In the genomic region with DNA sequence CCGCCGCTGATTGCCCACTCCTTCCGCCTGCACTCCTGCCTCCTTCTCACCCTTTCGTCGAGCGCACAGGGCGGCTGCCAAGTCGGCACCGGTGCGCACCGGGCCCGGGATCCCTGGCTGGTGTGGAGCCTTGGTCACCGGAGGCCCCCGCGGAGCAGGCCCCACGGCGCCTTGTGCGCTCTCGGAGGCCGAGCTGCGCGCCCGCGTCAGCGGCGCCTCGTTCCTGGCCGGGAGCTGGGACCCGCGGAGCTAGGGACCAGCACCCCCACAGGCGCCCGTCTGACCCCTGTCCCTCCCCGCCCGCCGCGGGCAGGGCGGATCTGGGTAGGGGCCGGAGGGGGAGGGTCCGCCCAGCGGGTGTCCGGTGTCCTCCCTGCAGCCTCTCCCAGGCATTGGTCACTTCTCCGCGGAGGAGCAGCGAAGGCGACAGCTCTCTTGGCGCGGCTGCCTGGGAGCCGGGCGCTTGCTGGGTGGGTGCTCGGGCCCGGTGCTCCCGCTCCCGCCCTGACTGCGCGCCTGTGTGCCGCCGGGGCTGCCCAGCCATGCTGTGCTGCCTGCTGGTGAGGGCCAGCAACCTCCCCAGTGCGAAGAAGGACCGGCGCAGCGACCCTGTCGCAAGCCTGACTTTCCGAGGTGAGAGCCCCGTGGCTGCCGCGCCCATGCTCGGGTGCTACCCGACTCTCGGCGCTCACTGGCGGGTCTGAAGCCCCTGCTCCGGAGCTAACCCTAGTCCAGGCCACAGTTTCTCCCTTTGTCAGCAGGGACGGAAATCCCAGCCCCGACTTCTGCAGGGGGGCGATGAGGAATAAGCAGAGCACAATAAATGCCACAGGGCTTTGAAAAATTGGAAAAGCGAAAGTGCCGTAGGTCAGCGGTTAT, we compare ENCODE assay signal across 1 cellular context.
TF ChIP-seq lines count a peak whose summit lies in the region.

No MANE protein-coding gene starts in this region.

TF ChIP-seq in HepG2, 621 proteins besides CTCF, POLR2A, EP300 and RAD21 (continued from another document and continues in another):
- 0 out of 2 replicates have a peak, but pooled peaks have one; percentile 38 for TF ChIP-seq ZNF891 (CRISPR knock-in tag; IDR thresholded peaks at IDR 0.05)
- 0 out of 2 replicates have a peak, but pooled peaks have one; percentile 14 for TF ChIP-seq ERF (CRISPR knock-in tag; IDR thresholded peaks at IDR 0.05)
- no peak for TF ChIP-seq RFXANK (CRISPR knock-in tag; IDR thresholded peaks at IDR 0.05)
- TF ChIP-seq GABPB1 (CRISPR knock-in tag; IDR thresholded peaks at IDR 0.05): peak; percentile 36; the same call in 1 of the 2 replicates
- TF ChIP-seq ZNF260 (CRISPR knock-in tag; IDR thresholded peaks at IDR 0.05; ENCODE audit: borderline replicate concordance, low read depth): no peak
- no peak for TF ChIP-seq ZNF224 (CRISPR knock-in tag; IDR thresholded peaks at IDR 0.05)
- TF ChIP-seq GTF2F1 (IDR thresholded peaks at IDR 0.05; ENCODE audit: low read length): no peak
- TF ChIP-seq ZNF230 (CRISPR knock-in tag; IDR thresholded peaks at IDR 0.05): no peak
- no peak for TF ChIP-seq ZBTB7A (CRISPR knock-in tag; IDR thresholded peaks at IDR 0.05)
- no peak for TF ChIP-seq NR1H2 (CRISPR knock-in tag; IDR thresholded peaks at IDR 0.05; ENCODE audit: borderline replicate concordance, low read depth)
- no peak; the same call in 1 of the 2 replicates for TF ChIP-seq ZSCAN20 (CRISPR knock-in tag; IDR thresholded peaks at IDR 0.05; ENCODE audit: borderline replicate concordance)
- no peak for TF ChIP-seq SP4 (CRISPR knock-in tag; IDR thresholded peaks at IDR 0.05)
- TF ChIP-seq ZNF17 (CRISPR knock-in tag; IDR thresholded peaks at IDR 0.05): no peak
- no peak for TF ChIP-seq ZNF557 (CRISPR knock-in tag; IDR thresholded peaks at IDR 0.05)
- TF ChIP-seq ZNF569 (CRISPR knock-in tag; IDR thresholded peaks at IDR 0.05; ENCODE audit: borderline replicate concordance): no peak
- peak; percentile 38; the same call in 1 of the 2 replicates for TF ChIP-seq RXRA (CRISPR knock-in tag; IDR thresholded peaks at IDR 0.05)
- TF ChIP-seq, protein P1, sequence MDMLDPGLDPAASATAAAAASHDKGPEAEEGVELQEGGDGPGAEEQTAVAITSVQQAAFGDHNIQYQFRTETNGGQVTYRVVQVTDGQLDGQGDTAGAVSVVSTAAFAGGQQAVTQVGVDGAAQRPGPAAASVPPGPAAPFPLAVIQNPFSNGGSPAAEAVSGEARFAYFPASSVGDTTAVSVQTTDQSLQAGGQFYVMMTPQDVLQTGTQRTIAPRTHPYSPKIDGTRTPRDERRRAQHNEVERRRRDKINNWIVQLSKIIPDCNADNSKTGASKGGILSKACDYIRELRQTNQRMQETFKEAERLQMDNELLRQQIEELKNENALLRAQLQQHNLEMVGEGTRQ (IDR thresholded peaks at IDR 0.05; ENCODE audit: low read depth, low read length): no peak
- TF ChIP-seq, protein P1 (CRISPR knock-in tag; IDR thresholded peaks at IDR 0.05; ENCODE audit: borderline replicate concordance): no peak
- no peak for TF ChIP-seq EEA1 (CRISPR knock-in tag; IDR thresholded peaks at IDR 0.05; ENCODE audit: borderline replicate concordance)
- no peak for TF ChIP-seq ZNF660 (CRISPR knock-in tag; IDR thresholded peaks at IDR 0.05; ENCODE audit: borderline replicate concordance, low read depth)
- no peak for TF ChIP-seq MEF2D (CRISPR knock-in tag; IDR thresholded peaks at IDR 0.05)
- TF ChIP-seq, protein P2, sequence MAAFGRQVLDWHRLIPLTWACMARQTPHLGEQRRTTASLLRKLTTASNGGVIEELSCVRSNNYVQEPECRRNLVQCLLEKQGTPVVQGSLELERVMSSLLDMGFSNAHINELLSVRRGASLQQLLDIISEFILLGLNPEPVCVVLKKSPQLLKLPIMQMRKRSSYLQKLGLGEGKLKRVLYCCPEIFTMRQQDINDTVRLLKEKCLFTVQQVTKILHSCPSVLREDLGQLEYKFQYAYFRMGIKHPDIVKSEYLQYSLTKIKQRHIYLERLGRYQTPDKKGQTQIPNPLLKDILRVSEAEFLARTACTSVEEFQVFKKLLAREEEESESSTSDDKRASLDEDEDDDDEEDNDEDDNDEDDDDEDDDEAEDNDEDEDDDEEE (CRISPR knock-in tag; IDR thresholded peaks at IDR 0.05): 0 out of 2 replicates have a peak, but pooled peaks have one; percentile 3
- no peak for TF ChIP-seq ZFYVE20 (CRISPR knock-in tag; IDR thresholded peaks at IDR 0.05; ENCODE audit: borderline replicate concordance, low read depth)
- TF ChIP-seq RXRB (CRISPR knock-in tag; IDR thresholded peaks at IDR 0.05; ENCODE audit: borderline replicate concordance): no peak
- TF ChIP-seq, protein P3, sequence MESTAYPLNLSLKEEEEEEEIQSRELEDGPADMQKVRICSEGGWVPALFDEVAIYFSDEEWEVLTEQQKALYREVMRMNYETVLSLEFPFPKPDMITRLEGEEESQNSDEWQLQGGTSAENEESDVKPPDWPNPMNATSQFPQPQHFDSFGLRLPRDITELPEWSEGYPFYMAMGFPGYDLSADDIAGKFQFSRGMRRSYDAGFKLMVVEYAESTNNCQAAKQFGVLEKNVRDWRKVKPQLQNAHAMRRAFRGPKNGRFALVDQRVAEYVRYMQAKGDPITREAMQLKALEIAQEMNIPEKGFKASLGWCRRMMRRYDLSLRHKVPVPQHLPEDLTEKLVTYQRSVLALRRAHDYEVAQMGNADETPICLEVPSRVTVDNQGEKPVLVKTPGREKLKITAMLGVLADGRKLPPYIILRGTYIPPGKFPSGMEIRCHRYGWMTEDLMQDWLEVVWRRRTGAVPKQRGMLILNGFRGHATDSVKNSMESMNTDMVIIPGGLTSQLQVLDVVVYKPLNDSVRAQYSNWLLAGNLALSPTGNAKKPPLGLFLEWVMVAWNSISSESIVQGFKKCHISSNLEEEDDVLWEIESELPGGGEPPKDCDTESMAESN (CRISPR knock-in tag; conservative IDR thresholded peaks at IDR 0.05): no peak
- TF ChIP-seq PRMT3 (CRISPR knock-in tag; IDR thresholded peaks at IDR 0.05; ENCODE audit: borderline replicate concordance, low read depth): no peak
- TF ChIP-seq, protein P4, sequence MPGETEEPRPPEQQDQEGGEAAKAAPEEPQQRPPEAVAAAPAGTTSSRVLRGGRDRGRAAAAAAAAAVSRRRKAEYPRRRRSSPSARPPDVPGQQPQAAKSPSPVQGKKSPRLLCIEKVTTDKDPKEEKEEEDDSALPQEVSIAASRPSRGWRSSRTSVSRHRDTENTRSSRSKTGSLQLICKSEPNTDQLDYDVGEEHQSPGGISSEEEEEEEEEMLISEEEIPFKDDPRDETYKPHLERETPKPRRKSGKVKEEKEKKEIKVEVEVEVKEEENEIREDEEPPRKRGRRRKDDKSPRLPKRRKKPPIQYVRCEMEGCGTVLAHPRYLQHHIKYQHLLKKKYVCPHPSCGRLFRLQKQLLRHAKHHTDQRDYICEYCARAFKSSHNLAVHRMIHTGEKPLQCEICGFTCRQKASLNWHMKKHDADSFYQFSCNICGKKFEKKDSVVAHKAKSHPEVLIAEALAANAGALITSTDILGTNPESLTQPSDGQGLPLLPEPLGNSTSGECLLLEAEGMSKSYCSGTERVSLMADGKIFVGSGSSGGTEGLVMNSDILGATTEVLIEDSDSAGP (CRISPR knock-in tag; IDR thresholded peaks at IDR 0.05; ENCODE audit: borderline replicate concordance): 0 out of 2 replicates have a peak, but pooled peaks have one; percentile 35
- TF ChIP-seq, protein P5, sequence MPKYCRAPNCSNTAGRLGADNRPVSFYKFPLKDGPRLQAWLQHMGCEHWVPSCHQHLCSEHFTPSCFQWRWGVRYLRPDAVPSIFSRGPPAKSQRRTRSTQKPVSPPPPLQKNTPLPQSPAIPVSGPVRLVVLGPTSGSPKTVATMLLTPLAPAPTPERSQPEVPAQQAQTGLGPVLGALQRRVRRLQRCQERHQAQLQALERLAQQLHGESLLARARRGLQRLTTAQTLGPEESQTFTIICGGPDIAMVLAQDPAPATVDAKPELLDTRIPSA (CRISPR knock-in tag; IDR thresholded peaks at IDR 0.05; ENCODE audit: borderline replicate concordance): no peak
- TF ChIP-seq, protein P6, sequence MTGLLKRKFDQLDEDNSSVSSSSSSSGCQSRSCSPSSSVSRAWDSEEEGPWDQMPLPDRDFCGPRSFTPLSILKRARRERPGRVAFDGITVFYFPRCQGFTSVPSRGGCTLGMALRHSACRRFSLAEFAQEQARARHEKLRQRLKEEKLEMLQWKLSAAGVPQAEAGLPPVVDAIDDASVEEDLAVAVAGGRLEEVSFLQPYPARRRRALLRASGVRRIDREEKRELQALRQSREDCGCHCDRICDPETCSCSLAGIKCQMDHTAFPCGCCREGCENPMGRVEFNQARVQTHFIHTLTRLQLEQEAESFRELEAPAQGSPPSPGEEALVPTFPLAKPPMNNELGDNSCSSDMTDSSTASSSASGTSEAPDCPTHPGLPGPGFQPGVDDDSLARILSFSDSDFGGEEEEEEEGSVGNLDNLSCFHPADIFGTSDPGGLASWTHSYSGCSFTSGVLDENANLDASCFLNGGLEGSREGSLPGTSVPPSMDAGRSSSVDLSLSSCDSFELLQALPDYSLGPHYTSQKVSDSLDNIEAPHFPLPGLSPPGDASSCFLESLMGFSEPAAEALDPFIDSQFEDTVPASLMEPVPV (CRISPR knock-in tag; IDR thresholded peaks at IDR 0.05): no peak
- no peak for TF ChIP-seq ONECUT2 (CRISPR knock-in tag; IDR thresholded peaks at IDR 0.05)
- TF ChIP-seq REL (CRISPR knock-in tag; conservative IDR thresholded peaks at IDR 0.05): no peak
- no peak for TF ChIP-seq RBM22 (optimal IDR thresholded peaks at IDR 0.05; ENCODE audit: low read length)
- no peak for TF ChIP-seq ZNF570 (CRISPR knock-in tag; IDR thresholded peaks at IDR 0.05; ENCODE audit: borderline replicate concordance)
- TF ChIP-seq, protein P7, sequence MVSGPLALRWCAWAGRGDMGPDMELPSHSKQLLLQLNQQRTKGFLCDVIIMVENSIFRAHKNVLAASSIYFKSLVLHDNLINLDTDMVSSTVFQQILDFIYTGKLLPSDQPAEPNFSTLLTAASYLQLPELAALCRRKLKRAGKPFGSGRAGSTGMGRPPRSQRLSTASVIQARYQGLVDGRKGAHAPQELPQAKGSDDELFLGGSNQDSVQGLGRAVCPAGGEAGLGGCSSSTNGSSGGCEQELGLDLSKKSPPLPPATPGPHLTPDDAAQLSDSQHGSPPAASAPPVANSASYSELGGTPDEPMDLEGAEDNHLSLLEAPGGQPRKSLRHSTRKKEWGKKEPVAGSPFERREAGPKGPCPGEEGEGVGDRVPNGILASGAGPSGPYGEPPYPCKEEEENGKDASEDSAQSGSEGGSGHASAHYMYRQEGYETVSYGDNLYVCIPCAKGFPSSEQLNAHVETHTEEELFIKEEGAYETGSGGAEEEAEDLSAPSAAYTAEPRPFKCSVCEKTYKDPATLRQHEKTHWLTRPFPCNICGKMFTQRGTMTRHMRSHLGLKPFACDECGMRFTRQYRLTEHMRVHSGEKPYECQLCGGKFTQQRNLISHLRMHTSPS (CRISPR knock-in tag; IDR thresholded peaks at IDR 0.05; ENCODE audit: low read depth): no peak
- TF ChIP-seq, protein P8, sequence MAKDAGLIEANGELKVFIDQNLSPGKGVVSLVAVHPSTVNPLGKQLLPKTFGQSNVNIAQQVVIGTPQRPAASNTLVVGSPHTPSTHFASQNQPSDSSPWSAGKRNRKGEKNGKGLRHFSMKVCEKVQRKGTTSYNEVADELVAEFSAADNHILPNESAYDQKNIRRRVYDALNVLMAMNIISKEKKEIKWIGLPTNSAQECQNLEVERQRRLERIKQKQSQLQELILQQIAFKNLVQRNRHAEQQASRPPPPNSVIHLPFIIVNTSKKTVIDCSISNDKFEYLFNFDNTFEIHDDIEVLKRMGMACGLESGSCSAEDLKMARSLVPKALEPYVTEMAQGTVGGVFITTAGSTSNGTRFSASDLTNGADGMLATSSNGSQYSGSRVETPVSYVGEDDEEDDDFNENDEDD (CRISPR knock-in tag; IDR thresholded peaks at IDR 0.05; ENCODE audit: borderline replicate concordance): no peak
- TF ChIP-seq, protein P9, sequence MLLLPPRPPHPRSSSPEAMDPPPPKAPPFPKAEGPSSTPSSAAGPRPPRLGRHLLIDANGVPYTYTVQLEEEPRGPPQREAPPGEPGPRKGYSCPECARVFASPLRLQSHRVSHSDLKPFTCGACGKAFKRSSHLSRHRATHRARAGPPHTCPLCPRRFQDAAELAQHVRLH (CRISPR knock-in tag; IDR thresholded peaks at IDR 0.05; ENCODE audit: borderline replicate concordance, low read depth): no peak
- no peak for TF ChIP-seq ZSCAN22 (CRISPR knock-in tag; IDR thresholded peaks at IDR 0.05)
- TF ChIP-seq ZNF703 (CRISPR knock-in tag; IDR thresholded peaks at IDR 0.05; ENCODE audit: borderline replicate concordance): no peak
- TF ChIP-seq, protein P10, sequence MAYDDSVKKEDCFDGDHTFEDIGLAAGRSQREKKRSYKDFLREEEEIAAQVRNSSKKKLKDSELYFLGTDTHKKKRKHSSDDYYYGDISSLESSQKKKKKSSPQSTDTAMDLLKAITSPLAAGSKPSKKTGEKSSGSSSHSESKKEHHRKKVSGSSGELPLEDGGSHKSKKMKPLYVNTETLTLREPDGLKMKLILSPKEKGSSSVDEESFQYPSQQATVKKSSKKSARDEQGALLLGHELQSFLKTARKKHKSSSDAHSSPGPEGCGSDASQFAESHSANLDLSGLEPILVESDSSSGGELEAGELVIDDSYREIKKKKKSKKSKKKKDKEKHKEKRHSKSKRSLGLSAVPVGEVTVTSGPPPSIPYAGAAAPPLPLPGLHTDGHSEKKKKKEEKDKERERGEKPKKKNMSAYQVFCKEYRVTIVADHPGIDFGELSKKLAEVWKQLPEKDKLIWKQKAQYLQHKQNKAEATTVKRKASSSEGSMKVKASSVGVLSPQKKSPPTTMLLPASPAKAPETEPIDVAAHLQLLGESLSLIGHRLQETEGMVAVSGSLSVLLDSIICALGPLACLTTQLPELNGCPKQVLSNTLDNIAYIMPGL (CRISPR knock-in tag; IDR thresholded peaks at IDR 0.05; ENCODE audit: borderline replicate concordance in 1 of 2, low read depth in 1 of 2): 0 out of 4 replicates have a peak, but pooled peaks of 1 of the 2 experiments have one; percentile 22
- TF ChIP-seq, protein P11, sequence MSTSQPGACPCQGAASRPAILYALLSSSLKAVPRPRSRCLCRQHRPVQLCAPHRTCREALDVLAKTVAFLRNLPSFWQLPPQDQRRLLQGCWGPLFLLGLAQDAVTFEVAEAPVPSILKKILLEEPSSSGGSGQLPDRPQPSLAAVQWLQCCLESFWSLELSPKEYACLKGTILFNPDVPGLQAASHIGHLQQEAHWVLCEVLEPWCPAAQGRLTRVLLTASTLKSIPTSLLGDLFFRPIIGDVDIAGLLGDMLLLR (CRISPR knock-in tag; IDR thresholded peaks at IDR 0.05): no peak
- TF ChIP-seq, protein P12, sequence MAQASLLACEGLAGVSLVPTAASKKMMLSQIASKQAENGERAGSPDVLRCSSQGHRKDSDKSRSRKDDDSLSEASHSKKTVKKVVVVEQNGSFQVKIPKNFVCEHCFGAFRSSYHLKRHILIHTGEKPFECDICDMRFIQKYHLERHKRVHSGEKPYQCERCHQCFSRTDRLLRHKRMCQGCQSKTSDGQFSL (CRISPR knock-in tag; IDR thresholded peaks at IDR 0.05): no peak
- TF ChIP-seq POLR2AphosphoS2 (IDR thresholded peaks at IDR 0.05; ENCODE audit: low read depth, low read length): no peak
- no peak for TF ChIP-seq IKZF1 (IDR thresholded peaks at IDR 0.05)
- no peak for TF ChIP-seq ZNF839 (CRISPR knock-in tag; IDR thresholded peaks at IDR 0.05; ENCODE audit: borderline replicate concordance)
- no peak for TF ChIP-seq ZNF775 (CRISPR knock-in tag; IDR thresholded peaks at IDR 0.05; ENCODE audit: borderline replicate concordance)
- peak; percentile 59; the same call in 1 of the 2 replicates for TF ChIP-seq ZNF205 (CRISPR knock-in tag; IDR thresholded peaks at IDR 0.05)
- no peak for TF ChIP-seq RBFOX2 (IDR thresholded peaks at IDR 0.05; ENCODE audit: low read depth, low read length)
